In the genomic region with DNA sequence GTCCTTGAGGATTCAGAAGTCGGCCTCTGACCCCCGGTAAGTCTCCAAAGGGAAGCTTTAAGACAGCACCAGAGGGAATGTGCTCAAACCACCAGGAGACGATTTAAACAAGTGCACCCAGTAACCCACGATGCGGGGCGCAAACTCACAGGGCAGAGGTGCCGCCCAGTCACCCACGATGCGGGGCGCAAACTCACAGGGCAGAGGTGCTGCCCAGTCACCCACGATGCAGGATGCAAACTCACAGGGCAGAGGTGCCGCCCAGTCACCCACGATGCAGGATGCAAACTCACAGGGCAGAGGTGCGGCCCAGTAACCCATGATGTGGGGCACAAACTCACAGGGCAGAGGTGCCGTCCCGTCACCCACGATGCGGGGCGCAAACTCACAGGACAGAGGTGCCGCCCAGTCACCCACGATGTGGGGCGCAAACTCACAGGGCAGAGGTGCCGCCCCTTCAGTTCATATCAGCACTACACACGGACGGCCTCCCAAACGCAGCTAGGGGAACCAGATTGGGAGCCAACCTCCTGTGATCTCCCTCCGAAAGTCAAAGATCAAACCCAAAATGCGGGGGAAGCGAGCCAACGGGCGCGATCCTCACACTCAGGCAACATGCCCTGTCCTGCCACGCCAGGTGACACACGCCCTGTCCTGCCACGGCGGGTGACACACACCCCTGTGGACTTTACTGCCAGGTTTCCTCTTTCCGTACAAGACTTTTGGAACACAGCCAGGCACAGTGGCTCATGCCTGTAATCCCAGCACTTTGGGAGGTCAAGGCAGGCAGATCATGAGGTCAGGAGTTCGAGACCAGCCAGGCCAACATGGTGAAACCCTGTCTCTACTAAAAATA, we compare ENCODE assay signal across 1 cellular context.
TF ChIP-seq lines count a peak whose summit lies in the region.

No MANE protein-coding gene starts in this region.

TF ChIP-seq in GM23338, 12 proteins besides CTCF, POLR2A, EP300 and RAD21:
- TF ChIP-seq CREB1 (CRISPR knock-in tag; IDR thresholded peaks at IDR 0.05; ENCODE audit: low read depth) (no peak), ZNF331 (CRISPR knock-in tag; IDR thresholded peaks at IDR 0.05; ENCODE audit: low read depth) (no peak), POLR2AphosphoS5 (IDR thresholded peaks at IDR 0.05; ENCODE audit: low read depth) (no peak), ZNF114 (CRISPR knock-in tag; IDR thresholded peaks at IDR 0.05) (no peak), STAT1 (IDR thresholded peaks at IDR 0.05; ENCODE audit: unreplicated experiment) (no peak), JUNB (IDR thresholded peaks at IDR 0.05; ENCODE audit: unreplicated experiment) (no peak), NANOG (IDR thresholded peaks at IDR 0.05; ENCODE audit: borderline replicate concordance) (no peak), EZH2phosphoT487 (IDR thresholded peaks at IDR 0.05; ENCODE audit: unreplicated experiment) (no peak), EZH2 (IDR thresholded peaks at IDR 0.05; ENCODE audit: low read depth, unreplicated experiment) (no peak)
- TF ChIP-seq, protein P1, sequence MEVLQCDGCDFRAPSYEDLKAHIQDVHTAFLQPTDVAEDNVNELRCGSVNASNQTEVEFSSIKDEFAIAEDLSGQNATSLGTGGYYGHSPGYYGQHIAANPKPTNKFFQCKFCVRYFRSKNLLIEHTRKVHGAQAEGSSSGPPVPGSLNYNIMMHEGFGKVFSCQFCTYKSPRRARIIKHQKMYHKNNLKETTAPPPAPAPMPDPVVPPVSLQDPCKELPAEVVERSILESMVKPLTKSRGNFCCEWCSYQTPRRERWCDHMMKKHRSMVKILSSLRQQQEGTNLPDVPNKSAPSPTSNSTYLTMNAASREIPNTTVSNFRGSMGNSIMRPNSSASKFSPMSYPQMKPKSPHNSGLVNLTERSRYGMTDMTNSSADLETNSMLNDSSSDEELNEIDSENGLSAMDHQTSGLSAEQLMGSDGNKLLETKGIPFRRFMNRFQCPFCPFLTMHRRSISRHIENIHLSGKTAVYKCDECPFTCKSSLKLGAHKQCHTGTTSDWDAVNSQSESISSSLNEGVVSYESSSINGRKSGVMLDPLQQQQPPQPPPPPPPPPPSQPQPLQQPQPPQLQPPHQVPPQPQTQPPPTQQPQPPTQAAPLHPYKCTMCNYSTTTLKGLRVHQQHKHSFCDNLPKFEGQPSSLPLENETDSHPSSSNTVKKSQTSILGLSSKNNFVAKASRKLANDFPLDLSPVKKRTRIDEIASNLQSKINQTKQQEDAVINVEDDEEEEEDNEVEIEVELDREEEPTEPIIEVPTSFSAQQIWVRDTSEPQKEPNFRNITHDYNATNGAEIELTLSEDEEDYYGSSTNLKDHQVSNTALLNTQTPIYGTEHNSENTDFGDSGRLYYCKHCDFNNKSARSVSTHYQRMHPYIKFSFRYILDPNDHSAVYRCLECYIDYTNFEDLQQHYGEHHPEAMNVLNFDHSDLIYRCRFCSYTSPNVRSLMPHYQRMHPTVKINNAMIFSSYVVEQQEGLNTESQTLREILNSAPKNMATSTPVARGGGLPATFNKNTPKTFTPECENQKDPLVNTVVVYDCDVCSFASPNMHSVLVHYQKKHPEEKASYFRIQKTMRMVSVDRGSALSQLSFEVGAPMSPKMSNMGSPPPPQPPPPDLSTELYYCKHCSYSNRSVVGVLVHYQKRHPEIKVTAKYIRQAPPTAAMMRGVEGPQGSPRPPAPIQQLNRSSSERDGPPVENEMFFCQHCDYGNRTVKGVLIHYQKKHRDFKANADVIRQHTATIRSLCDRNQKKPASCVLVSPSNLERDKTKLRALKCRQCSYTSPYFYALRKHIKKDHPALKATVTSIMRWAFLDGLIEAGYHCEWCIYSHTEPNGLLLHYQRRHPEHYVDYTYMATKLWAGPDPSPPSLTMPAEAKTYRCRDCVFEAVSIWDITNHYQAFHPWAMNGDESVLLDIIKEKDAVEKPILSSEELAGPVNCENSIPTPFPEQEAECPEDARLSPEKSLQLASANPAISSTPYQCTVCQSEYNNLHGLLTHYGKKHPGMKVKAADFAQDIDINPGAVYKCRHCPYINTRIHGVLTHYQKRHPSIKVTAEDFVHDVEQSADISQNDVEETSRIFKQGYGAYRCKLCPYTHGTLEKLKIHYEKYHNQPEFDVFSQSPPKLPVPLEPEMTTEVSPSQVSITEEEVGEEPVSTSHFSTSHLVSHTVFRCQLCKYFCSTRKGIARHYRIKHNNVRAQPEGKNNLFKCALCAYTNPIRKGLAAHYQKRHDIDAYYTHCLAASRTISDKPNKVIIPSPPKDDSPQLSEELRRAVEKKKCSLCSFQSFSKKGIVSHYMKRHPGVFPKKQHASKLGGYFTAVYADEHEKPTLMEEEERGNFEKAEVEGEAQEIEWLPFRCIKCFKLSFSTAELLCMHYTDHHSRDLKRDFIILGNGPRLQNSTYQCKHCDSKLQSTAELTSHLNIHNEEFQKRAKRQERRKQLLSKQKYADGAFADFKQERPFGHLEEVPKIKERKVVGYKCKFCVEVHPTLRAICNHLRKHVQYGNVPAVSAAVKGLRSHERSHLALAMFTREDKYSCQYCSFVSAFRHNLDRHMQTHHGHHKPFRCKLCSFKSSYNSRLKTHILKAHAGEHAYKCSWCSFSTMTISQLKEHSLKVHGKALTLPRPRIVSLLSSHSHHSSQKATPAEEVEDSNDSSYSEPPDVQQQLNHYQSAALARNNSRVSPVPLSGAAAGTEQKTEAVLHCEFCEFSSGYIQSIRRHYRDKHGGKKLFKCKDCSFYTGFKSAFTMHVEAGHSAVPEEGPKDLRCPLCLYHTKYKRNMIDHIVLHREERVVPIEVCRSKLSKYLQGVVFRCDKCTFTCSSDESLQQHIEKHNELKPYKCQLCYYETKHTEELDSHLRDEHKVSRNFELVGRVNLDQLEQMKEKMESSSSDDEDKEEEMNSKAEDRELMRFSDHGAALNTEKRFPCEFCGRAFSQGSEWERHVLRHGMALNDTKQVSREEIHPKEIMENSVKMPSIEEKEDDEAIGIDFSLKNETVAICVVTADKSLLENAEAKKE (CRISPR knock-in tag; IDR thresholded peaks at IDR 0.05): no peak
- TF ChIP-seq, protein P2, sequence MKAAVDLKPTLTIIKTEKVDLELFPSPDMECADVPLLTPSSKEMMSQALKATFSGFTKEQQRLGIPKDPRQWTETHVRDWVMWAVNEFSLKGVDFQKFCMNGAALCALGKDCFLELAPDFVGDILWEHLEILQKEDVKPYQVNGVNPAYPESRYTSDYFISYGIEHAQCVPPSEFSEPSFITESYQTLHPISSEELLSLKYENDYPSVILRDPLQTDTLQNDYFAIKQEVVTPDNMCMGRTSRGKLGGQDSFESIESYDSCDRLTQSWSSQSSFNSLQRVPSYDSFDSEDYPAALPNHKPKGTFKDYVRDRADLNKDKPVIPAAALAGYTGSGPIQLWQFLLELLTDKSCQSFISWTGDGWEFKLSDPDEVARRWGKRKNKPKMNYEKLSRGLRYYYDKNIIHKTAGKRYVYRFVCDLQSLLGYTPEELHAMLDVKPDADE (IDR thresholded peaks at IDR 0.05): no peak
- TF ChIP-seq, protein P3, sequence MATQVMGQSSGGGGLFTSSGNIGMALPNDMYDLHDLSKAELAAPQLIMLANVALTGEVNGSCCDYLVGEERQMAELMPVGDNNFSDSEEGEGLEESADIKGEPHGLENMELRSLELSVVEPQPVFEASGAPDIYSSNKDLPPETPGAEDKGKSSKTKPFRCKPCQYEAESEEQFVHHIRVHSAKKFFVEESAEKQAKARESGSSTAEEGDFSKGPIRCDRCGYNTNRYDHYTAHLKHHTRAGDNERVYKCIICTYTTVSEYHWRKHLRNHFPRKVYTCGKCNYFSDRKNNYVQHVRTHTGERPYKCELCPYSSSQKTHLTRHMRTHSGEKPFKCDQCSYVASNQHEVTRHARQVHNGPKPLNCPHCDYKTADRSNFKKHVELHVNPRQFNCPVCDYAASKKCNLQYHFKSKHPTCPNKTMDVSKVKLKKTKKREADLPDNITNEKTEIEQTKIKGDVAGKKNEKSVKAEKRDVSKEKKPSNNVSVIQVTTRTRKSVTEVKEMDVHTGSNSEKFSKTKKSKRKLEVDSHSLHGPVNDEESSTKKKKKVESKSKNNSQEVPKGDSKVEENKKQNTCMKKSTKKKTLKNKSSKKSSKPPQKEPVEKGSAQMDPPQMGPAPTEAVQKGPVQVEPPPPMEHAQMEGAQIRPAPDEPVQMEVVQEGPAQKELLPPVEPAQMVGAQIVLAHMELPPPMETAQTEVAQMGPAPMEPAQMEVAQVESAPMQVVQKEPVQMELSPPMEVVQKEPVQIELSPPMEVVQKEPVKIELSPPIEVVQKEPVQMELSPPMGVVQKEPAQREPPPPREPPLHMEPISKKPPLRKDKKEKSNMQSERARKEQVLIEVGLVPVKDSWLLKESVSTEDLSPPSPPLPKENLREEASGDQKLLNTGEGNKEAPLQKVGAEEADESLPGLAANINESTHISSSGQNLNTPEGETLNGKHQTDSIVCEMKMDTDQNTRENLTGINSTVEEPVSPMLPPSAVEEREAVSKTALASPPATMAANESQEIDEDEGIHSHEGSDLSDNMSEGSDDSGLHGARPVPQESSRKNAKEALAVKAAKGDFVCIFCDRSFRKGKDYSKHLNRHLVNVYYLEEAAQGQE (IDR thresholded peaks at IDR 0.05; ENCODE audit: unreplicated experiment): no peak
